ENCODE assay signal across 13 cellular contexts in the genomic region with DNA sequence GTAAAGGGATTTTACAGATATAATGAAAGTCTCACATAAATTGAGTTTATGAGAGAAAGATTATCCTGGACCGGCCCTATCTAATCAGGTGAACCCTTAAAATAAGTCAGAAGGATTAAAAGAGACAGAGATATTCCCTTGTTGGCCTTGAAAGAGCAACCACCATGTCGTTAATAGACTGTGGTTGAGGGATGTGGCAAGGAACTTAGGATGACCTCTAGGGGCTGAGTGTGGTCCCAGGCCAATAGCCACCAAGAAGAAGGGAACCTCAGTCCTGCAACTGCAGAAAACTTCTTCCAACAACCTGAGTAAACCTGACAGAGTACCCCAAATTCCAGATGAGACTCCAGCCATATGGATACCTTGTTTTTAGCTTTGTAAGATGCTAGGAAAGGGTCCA.
A peak's percentile ranks its signal among the peaks of the same experiment; 100 is the strongest.
DNase-seq lines count a peak whose midpoint lies in the region; ATAC-seq, FAIRE-seq and TF ChIP-seq lines count a peak whose summit lies in the region.
"Had no signal": no experiment of that assay in that cellular context is flagged by ENCODE, and none has a peak within 500 bp of the region (broad histone marks: within the 10 kb centered on the region; RNA-seq: fewer than 3 reads in every experiment).

No MANE protein-coding gene starts in this region.

- H3K4me1 ChIP-seq in GM12878 (ENCODE audit: control insufficient read depth, insufficient read depth, low read length) (no peaks in the 10 kb centered on the region), breast epithelium (no peaks in the 10 kb centered on the region)
- H3K4me1 ChIP-seq: upper lobe of left lung had no signal

- POLR2A ChIA-PET in GM12878 (lab: Charles Lee) = no interaction called here

- no peak overlapping the region for H3K4me2 ChIP-seq in GM12878 (ENCODE audit: control insufficient read depth, insufficient read depth)

- DNase-seq in GM12878 (ENCODE audit: low read depth, low spot score) (no peak), coronary artery (ENCODE audit: low spot score) (no peak), breast epithelium (ENCODE audit: low spot score in 2 of 2) (no peak), AML-193 (lab: John Stamatoyannopoulos, UW) (no peak)
- DNase-seq in stimulated activated CD4-positive, alpha-beta T cell treated with anti-CD3 and anti-CD28 coated beads, Interleukin-1b, Interleukin-23, amount 100 ng/mL, for 48 hours = no peak
- DNase-seq: effector memory CD8-positive, alpha-beta T cell; nucleus accumbens; upper lobe of left lung had no signal

- no peak overlapping the region for H2AFZ ChIP-seq in GM12878 (ENCODE audit: control insufficient read depth, low read depth, low read length)

- ATAC-seq in GM21360 (IDR thresholded peaks at IDR 0.05; ENCODE audit: unreplicated experiment) (peak; percentile 63), HG03342 (IDR thresholded peaks at IDR 0.05; ENCODE audit: unreplicated experiment) (peak; percentile 75), GM12878 (peak; percentile 83)
- ATAC-seq: effector memory CD8-positive, alpha-beta T cell; HepG2 had no signal

- H3K9me3 ChIP-seq in GM12878 (replicated peaks; ENCODE audit: control insufficient read depth, insufficient read depth, low read length) (no peaks in the 10 kb centered on the region), breast epithelium (no peaks in the 10 kb centered on the region)
- H3K9me3 ChIP-seq: upper lobe of left lung had no signal

- RAD21 ChIA-PET in GM12878 (lab: Charles Lee; ENCODE audit: unreplicated experiment) = no interaction called here

- no peaks in the 10 kb centered on the region for H3K79me2 ChIP-seq in GM12878 (ENCODE audit: control insufficient read depth, insufficient read depth, low read length)

- H3K27me3 ChIP-seq in GM12878 (replicated peaks in 1 of 2; ENCODE audit: control insufficient read depth in 2 of 2, insufficient read depth in 2 of 2, low read length in 1 of 2) = no peaks in the 10 kb centered on the region
- H3K27me3 ChIP-seq in breast epithelium = no peaks in the 10 kb centered on the region
- H3K27me3 ChIP-seq: upper lobe of left lung had no signal

- H3K36me3 ChIP-seq in GM12878 (ENCODE audit: control insufficient read depth in 2 of 2, insufficient read depth in 2 of 2, low read length in 1 of 2) (no peaks in the 10 kb centered on the region), breast epithelium (no peaks in the 10 kb centered on the region)
- H3K36me3 ChIP-seq: upper lobe of left lung had no signal

- peak; percentile 16; the same call in 1 of the 2 replicates for TF ChIP-seq CTCF in GM12874 (IDR thresholded peaks at IDR 0.05; ENCODE audit: insufficient read depth, low read depth, low read length)
- peak; percentile 12 to 41 (median 25); a peak in 4 of 6 replicates for TF ChIP-seq CTCF in GM12878 (IDR thresholded peaks at IDR 0.05 in 2 of 3, conservative IDR thresholded peaks at IDR 0.05 in 1 of 3; ENCODE audit: control insufficient read depth in 2 of 3, extremely low read depth in 1 of 3, insufficient read depth in 1 of 3, low read depth in 3 of 3, low read length in 3 of 3)
- TF ChIP-seq CTCF in coronary artery (IDR thresholded peaks at IDR 0.05) = no peak
- no peak for TF ChIP-seq CTCF in breast epithelium (IDR thresholded peaks at IDR 0.05)

- no peaks in the 10 kb centered on the region for H4K20me1 ChIP-seq in GM12878 (ENCODE audit: control insufficient read depth, insufficient read depth)

- in situ Hi-C loops in GM12878 (cut with MboI) = no loop called here

- no peak for TF ChIP-seq EP300 in GM12878 (IDR thresholded peaks at IDR 0.05; ENCODE audit: borderline replicate concordance in 1 of 2, control insufficient read depth in 1 of 2, low read depth in 2 of 2, low read length in 2 of 2)

- no peak for TF ChIP-seq POLR2A in GM12878 (IDR thresholded peaks at IDR 0.05; ENCODE audit: low read depth, low read length)
- no peak for TF ChIP-seq POLR2A in breast epithelium (IDR thresholded peaks at IDR 0.05)

- H3K9ac ChIP-seq in GM12878 (ENCODE audit: control insufficient read depth, insufficient read depth, low read length) = no peak overlapping the region

- SMC1A ChIA-PET in GM12878 (lab: Charles Lee; ENCODE audit: uncharacterized antibody, unreplicated experiment) = no interaction called here

- TF ChIP-seq RAD21 in GM12878 (IDR thresholded peaks at IDR 0.05; ENCODE audit: insufficient read depth, low read depth, low read length) = peak; percentile 17; the same call in 1 of the 2 replicates

- CTCF ChIA-PET in GM12878 (lab: Yijun Ruan, JAX) = no interaction called here

- intact Hi-C loops in GM12878 (cut with micrococcal nuclease; ENCODE audit: unreplicated experiment) (no loop called here), breast epithelium (cut with DNase I; ENCODE audit: low total_unique reads) (no loop called here)

- H3K27ac ChIP-seq in GM12878 (ENCODE audit: control insufficient read depth, insufficient read depth) (no peak overlapping the region), coronary artery (no peak overlapping the region), breast epithelium (no peak overlapping the region)
- H3K27ac ChIP-seq: upper lobe of left lung had no signal

- no TSS peak for BruUV-seq in GM12878 (replicated peaks; lab: Mats Ljungman, UMichigan)

- H3K4me3 ChIP-seq in GM12878 (no peak overlapping the region), coronary artery (no peak overlapping the region), breast epithelium (no peak overlapping the region)
- H3K4me3 ChIP-seq: upper lobe of left lung had no signal

- WGBS in GM12878 (ENCODE audit: insufficient coverage, insufficient replicate concordance, low lambda C conversion rate, missing lambda C conversion rate) = 0% methylated on average over 2 of the region's 2 CpGs

- no peak for FAIRE-seq in GM12878 (lab: Jason Lieb, UNC)
- FAIRE-seq: HepG2, islet of Langerhans had no signal

TF ChIP-seq in GM12878, 131 proteins besides CTCF, POLR2A, EP300 and RAD21:
- TF ChIP-seq KLF5 (IDR thresholded peaks at IDR 0.05; ENCODE audit: partially characterized antibody) (no peak), BRCA1 (IDR thresholded peaks at IDR 0.05; ENCODE audit: low read depth, low read length) (no peak), ZSCAN29 (IDR thresholded peaks at IDR 0.05) (no peak), PRDM15 (CRISPR knock-in tag; IDR thresholded peaks at IDR 0.05) (no peak), NR2C2 (IDR thresholded peaks at IDR 0.05; ENCODE audit: borderline replicate concordance, control insufficient read depth, insufficient read length, low read depth) (no peak), ZNF24 (IDR thresholded peaks at IDR 0.05) (no peak)

Comparison
In these comparisons a context has a peak if more than half of its experiments do, and no peak if none do; other contexts are left out.
1. CTCF ChIP-seq: peak in GM12874 (single experiment) and GM12878 (3 of 3); none in coronary artery (single experiment) and breast epithelium (0 of 3).
2. Peak in every context shown above with its lines, with median percentiles within 50 percentile points of each other: ATAC-seq.